In the genomic region with DNA sequence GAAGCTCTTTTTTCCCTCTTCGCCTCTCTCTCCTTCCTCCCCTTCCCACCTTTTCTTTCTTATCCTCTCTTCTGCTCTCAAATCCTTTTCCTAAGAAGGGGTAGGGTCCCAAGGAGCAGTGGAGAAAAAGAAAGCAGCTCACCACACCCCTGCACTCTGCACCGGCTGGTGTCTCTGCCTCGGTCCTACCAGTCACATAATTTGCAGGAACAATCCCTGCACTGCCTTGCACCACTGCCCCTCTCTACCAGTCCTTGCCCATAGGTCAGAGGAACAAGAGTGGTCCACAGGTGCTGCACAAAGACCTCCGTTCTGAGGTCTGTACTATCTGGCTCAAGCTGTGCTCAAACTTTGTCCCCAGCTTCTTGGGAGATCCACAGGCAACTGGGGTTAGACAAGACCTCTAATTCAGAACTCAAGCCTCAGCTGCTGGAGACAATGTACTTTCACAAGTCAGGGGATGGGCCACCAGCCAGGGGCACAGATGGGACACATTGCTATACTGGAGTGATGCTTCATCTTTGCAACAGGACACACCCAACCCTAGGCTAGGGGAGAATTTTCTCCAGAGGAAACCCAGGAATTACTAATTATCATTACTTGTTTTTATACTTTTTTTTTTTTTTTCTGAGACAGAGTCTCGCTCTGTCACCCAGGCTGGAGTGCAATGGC, we compare ENCODE assay signal across 20 cellular contexts.
"Had no signal": no experiment of that assay in that cellular context is flagged by ENCODE, and none has a peak within 500 bp of the region (broad histone marks: within the 10 kb centered on the region; RNA-seq: fewer than 3 reads in every experiment).

No MANE protein-coding gene starts in this region.

- H3K9me3 ChIP-seq: ascending aorta, gastrocnemius medialis, mucosa of descending colon had no signal

- H3K27me3 ChIP-seq: ascending aorta, gastrocnemius medialis had no signal

- H3K36me3 Mint-ChIP-seq: activated naive CD4-positive, alpha-beta T cell treated with anti-CD3 and anti-CD28 coated beads, Interleukin-2, amount 50 U/mL, for 24 hours; T-cell had no signal

- H3K36me3 ChIP-seq: ascending aorta, brain microvascular endothelial cell, gastrocnemius medialis, spleen, WERI-Rb-1 had no signal

- H3K27ac ChIP-seq: ascending aorta, brain microvascular endothelial cell, gastrocnemius medialis, spleen, WERI-Rb-1 had no signal

- H3K4me3 ChIP-seq: ascending aorta, gastrocnemius medialis, mucosa of descending colon, spleen had no signal

- DNase-seq: activated CD4-positive, CD25-positive, alpha-beta regulatory T cell treated with anti-CD3 and anti-CD28 coated beads, Interleukin-2, amount 50 U/mL, for 72 hours; activated gamma-delta T cell; activated T-cell treated with anti-CD3 and anti-CD28 coated beads, Interleukin-2, amount 50 U/mL, for 72 hours; brain microvascular endothelial cell; central memory CD4-positive, alpha-beta T cell; effector memory CD8-positive, alpha-beta T cell; gastrocnemius medialis; mesendoderm; mucosa of descending colon; nephron progenitor cell; occipital lobe; spleen; stimulated activated CD4-positive, alpha-beta T cell treated with anti-CD3 and anti-CD28 coated beads, Interleukin-4, amount 100 ng/mL, for 1 hour; stimulated activated naive CD8-positive, alpha-beta T cell treated with anti-CD3 and anti-CD28 coated beads, Interleukin-15, Interleukin-2, amounts not matched to agents 100 U/mL and 50 U/mL, for 24 hours; T-cell; WERI-Rb-1 had no signal

- H3K4me1 ChIP-seq: gastrocnemius medialis had no signal

- H3K4me3 Mint-ChIP-seq: activated naive CD4-positive, alpha-beta T cell treated with anti-CD3 and anti-CD28 coated beads, Interleukin-2, amount 50 U/mL, for 24 hours; activated T-cell treated with anti-CD3 and anti-CD28 coated beads, Interleukin-2, amount 50 U/mL, for 72 hours; effector memory CD8-positive, alpha-beta T cell; nephron progenitor cell; T-cell; T-helper 2 cell treated with Interferon-gamma antibody and Interleukin-4, amounts not matched to agents 5 μg/mL and 100 μg/mL, for 36 hours had no signal

- ATAC-seq: activated T-cell treated with anti-CD3 and anti-CD28 coated beads, Interleukin-2, amount 50 U/mL, for 72 hours; effector memory CD8-positive, alpha-beta T cell; esophagus mucosa; gastrocnemius medialis; mucosa of descending colon; stimulated activated naive CD8-positive, alpha-beta T cell treated with anti-CD3 and anti-CD28 coated beads, Interleukin-15, Interleukin-2, amounts not matched to agents 100 U/mL and 50 U/mL, for 24 hours; T-cell had no signal

- H3K27ac Mint-ChIP-seq: activated naive CD4-positive, alpha-beta T cell treated with anti-CD3 and anti-CD28 coated beads, Interleukin-2, amount 50 U/mL, for 24 hours; activated T-cell treated with anti-CD3 and anti-CD28 coated beads, Interleukin-2, amount 50 U/mL, for 72 hours; effector memory CD8-positive, alpha-beta T cell; nephron progenitor cell; T-cell; T-helper 2 cell treated with Interferon-gamma antibody and Interleukin-4, amounts not matched to agents 5 μg/mL and 100 μg/mL, for 36 hours had no signal

- H3K9me3 Mint-ChIP-seq: activated naive CD4-positive, alpha-beta T cell treated with anti-CD3 and anti-CD28 coated beads, Interleukin-2, amount 50 U/mL, for 24 hours; activated T-cell treated with anti-CD3 and anti-CD28 coated beads, Interleukin-2, amount 50 U/mL, for 72 hours; effector memory CD8-positive, alpha-beta T cell; nephron progenitor cell; T-cell; T-helper 2 cell treated with Interferon-gamma antibody and Interleukin-4, amounts not matched to agents 5 μg/mL and 100 μg/mL, for 36 hours had no signal
